In the genomic region with DNA sequence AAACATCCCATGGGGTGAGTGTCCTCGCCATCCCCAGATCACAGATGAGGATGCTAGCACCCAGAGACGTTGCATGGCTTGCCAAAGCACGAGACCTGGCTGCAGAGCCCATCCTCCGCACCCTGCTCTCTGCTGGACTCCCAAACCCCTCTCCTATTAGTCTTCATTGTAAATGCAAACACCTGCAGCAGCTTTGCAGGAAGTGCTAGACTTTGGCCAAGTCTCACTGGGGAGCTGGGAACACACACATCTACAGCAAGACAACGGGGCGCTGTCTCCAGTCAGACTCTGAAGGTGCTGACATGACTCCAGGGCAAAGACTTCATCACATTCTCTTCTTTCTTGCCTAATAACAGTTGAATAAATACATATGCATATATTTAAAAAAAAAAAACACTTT, we compare ENCODE assay signal across 14 cellular contexts. TPM values are rescaled to one million over a fixed set of nuclear protein-coding genes. Genes with fewer than 3 reads are reported as not detected.
DNase-seq lines count a peak whose midpoint lies in the region; ATAC-seq and TF ChIP-seq lines count a peak whose summit lies in the region.
"Had no signal": no experiment of that assay in that cellular context is flagged by ENCODE, and none has a peak within 500 bp of the region (broad histone marks: within the 10 kb centered on the region; RNA-seq: fewer than 3 reads in every experiment).

No MANE protein-coding gene starts in this region.

- H3K27me3 Mint-ChIP-seq in activated CD8-positive, alpha-beta memory T cell treated with anti-CD3 and anti-CD28 coated beads, Interleukin-2, amount 10 ng/mL, durations not matched to agents 7 days and 5 days = no peaks in the 10 kb centered on the region
- no peaks in the 10 kb centered on the region for H3K27me3 Mint-ChIP-seq in activated naive CD8-positive, alpha-beta T cell treated with anti-CD3 and anti-CD28 coated beads, Interleukin-2, amount 10 ng/mL, durations not matched to agents 7 days and 5 days
- H3K27me3 Mint-ChIP-seq in progenitor cell of endocrine pancreas = no peaks in the 10 kb centered on the region

- no peak overlapping the region for H3K4me3 Mint-ChIP-seq in activated CD8-positive, alpha-beta memory T cell treated with anti-CD3 and anti-CD28 coated beads, Interleukin-2, amount 10 ng/mL, durations not matched to agents 7 days and 5 days
- H3K4me3 Mint-ChIP-seq in activated naive CD8-positive, alpha-beta T cell treated with anti-CD3 and anti-CD28 coated beads, Interleukin-2, amount 10 ng/mL, durations not matched to agents 7 days and 5 days = no peak overlapping the region
- H3K4me3 Mint-ChIP-seq in progenitor cell of endocrine pancreas (ENCODE audit: low read depth) = no peak overlapping the region

- H3K36me3 ChIP-seq in KOPT-K1 (ENCODE audit: insufficient read depth, low read length) = no peaks in the 10 kb centered on the region
- H3K36me3 ChIP-seq: SJCRH30, tibial artery had no signal

- no peaks in the 10 kb centered on the region for H3K9me3 Mint-ChIP-seq in activated CD8-positive, alpha-beta memory T cell treated with anti-CD3 and anti-CD28 coated beads, Interleukin-2, amount 10 ng/mL, durations not matched to agents 7 days and 5 days (ENCODE audit: low read depth)
- H3K9me3 Mint-ChIP-seq in activated naive CD8-positive, alpha-beta T cell treated with anti-CD3 and anti-CD28 coated beads, Interleukin-2, amount 10 ng/mL, durations not matched to agents 7 days and 5 days = no peaks in the 10 kb centered on the region
- no peaks in the 10 kb centered on the region for H3K9me3 Mint-ChIP-seq in progenitor cell of endocrine pancreas (ENCODE audit: low read depth)

- no peaks in the 10 kb centered on the region for H3K9me3 ChIP-seq in KOPT-K1 (ENCODE audit: insufficient read depth, low read length, poor library complexity, severe bottlenecking)
- H3K9me3 ChIP-seq: SJCRH30, tibial artery had no signal

- peak overlapping the region; percentile 25 for H3K27ac Mint-ChIP-seq in activated CD8-positive, alpha-beta memory T cell treated with anti-CD3 and anti-CD28 coated beads, Interleukin-2, amount 10 ng/mL, durations not matched to agents 7 days and 5 days
- H3K27ac Mint-ChIP-seq in activated naive CD8-positive, alpha-beta T cell treated with anti-CD3 and anti-CD28 coated beads, Interleukin-2, amount 10 ng/mL, durations not matched to agents 7 days and 5 days = peak overlapping the region; percentile 13
- peak overlapping the region; percentile 44 for H3K27ac Mint-ChIP-seq in progenitor cell of endocrine pancreas

- POLR2A ChIA-PET in activated naive CD8-positive, alpha-beta T cell treated with anti-CD3 and anti-CD28 coated beads, Interleukin-2, amount 10 ng/mL, durations not matched to agents 7 days and 5 days (lab: Charles Lee) = no interaction called here

- peak overlapping the region; percentile 68 for H3K27ac ChIP-seq in KOPT-K1 (ENCODE audit: low read depth, low read length, poor library complexity, severe bottlenecking)
- H3K27ac ChIP-seq: foreskin keratinocyte, SJCRH30, tibial artery, WERI-Rb-1 had no signal

- TF ChIP-seq CTCF in progenitor cell of endocrine pancreas (IDR thresholded peaks at IDR 0.05; ENCODE audit: unreplicated experiment) = no peak

- DNase-seq in activated CD8-positive, alpha-beta memory T cell treated with anti-CD3 and anti-CD28 coated beads, Interleukin-2, amount 10 ng/mL, durations not matched to agents 7 days and 5 days = no peak
- DNase-seq in activated CD8-positive, alpha-beta memory T cell treated with anti-CD3 and anti-CD28 coated beads, Interleukin-2, amount 50 U/mL, for 48 hours = no peak
- no peak for DNase-seq in activated naive CD8-positive, alpha-beta T cell treated with anti-CD3 and anti-CD28 coated beads, Interleukin-2, amount 10 ng/mL, durations not matched to agents 7 days and 5 days
- DNase-seq in progenitor cell of endocrine pancreas (ENCODE audit: low spot score, unreplicated experiment) (no peak), pons (ENCODE audit: low spot score) (no peak)
- no peak for DNase-seq in stimulated activated CD4-positive, alpha-beta T cell treated with anti-CD3 and anti-CD28 coated beads, Interleukin-2, amount 100 ng/mL, for 48 hours
- DNase-seq: EL; foreskin keratinocyte; SJCRH30; stimulated activated CD4-positive, alpha-beta T cell treated with anti-CD3 and anti-CD28 coated beads, Interleukin-12 subunit alpha, Interleukin-12 subunit beta, amount 100 ng/mL, for 4 hours; tibial artery; WERI-Rb-1 had no signal

- peaks cover 84% of the 10 kb centered on the region for H3K4me1 Mint-ChIP-seq in activated CD8-positive, alpha-beta memory T cell treated with anti-CD3 and anti-CD28 coated beads, Interleukin-2, amount 10 ng/mL, durations not matched to agents 7 days and 5 days
- peaks cover 71% of the 10 kb centered on the region for H3K4me1 Mint-ChIP-seq in activated naive CD8-positive, alpha-beta T cell treated with anti-CD3 and anti-CD28 coated beads, Interleukin-2, amount 10 ng/mL, durations not matched to agents 7 days and 5 days
- H3K4me1 Mint-ChIP-seq in progenitor cell of endocrine pancreas (ENCODE audit: low read depth) = peaks cover 37% of the 10 kb centered on the region

- peaks cover 18% of the 10 kb centered on the region for H3K36me3 Mint-ChIP-seq in activated CD8-positive, alpha-beta memory T cell treated with anti-CD3 and anti-CD28 coated beads, Interleukin-2, amount 10 ng/mL, durations not matched to agents 7 days and 5 days
- peaks cover 3% of the 10 kb centered on the region for H3K36me3 Mint-ChIP-seq in activated naive CD8-positive, alpha-beta T cell treated with anti-CD3 and anti-CD28 coated beads, Interleukin-2, amount 10 ng/mL, durations not matched to agents 7 days and 5 days
- no peaks in the 10 kb centered on the region for H3K36me3 Mint-ChIP-seq in progenitor cell of endocrine pancreas (ENCODE audit: insufficient read depth)

- no peak for ATAC-seq in activated CD8-positive, alpha-beta memory T cell treated with anti-CD3 and anti-CD28 coated beads, Interleukin-2, amount 10 ng/mL, durations not matched to agents 7 days and 5 days
- ATAC-seq in activated naive CD8-positive, alpha-beta T cell treated with anti-CD3 and anti-CD28 coated beads, Interleukin-2, amount 10 ng/mL, durations not matched to agents 7 days and 5 days (ENCODE audit: low read depth) = no peak
- no peak for ATAC-seq in GM18519 (IDR thresholded peaks at IDR 0.05; ENCODE audit: low FRiP score, unreplicated experiment)
- ATAC-seq: foreskin keratinocyte had no signal

- CTCF ChIA-PET in activated CD8-positive, alpha-beta memory T cell treated with anti-CD3 and anti-CD28 coated beads, Interleukin-2, amount 10 ng/mL, durations not matched to agents 7 days and 5 days (lab: Charles Lee) = interaction anchor here (0.6 to 4.6 kb wide), 5 partner anchors 9 to 71 kb away, joined by 3 to 35 read pairs (median 7); no protein-coding TSS in a partner anchor

RNA-seq across cellular contexts. Expression of gene CYTH1, which starts 43.8 kb away (rescaled TPM):
- total RNA-seq in activated CD8-positive, alpha-beta memory T cell treated with anti-CD3 and anti-CD28 coated beads, Interleukin-2, amount 10 ng/mL, durations not matched to agents 7 days and 5 days = 100 to 1,000 TPM; 151 to 156 TPM
- 100 to 1,000 TPM; 180 to 200 TPM for total RNA-seq in activated naive CD8-positive, alpha-beta T cell treated with anti-CD3 and anti-CD28 coated beads, Interleukin-2, amount 10 ng/mL, durations not matched to agents 7 days and 5 days
- 30.1 and 33.3 TPM in 2 replicates for total RNA-seq in progenitor cell of endocrine pancreas
